In genomic region chr7:73154586-73155038, GRCh38 we compare ENCODE assay signal across 8 cellular contexts.
DNase-seq lines count a peak whose midpoint lies in the region; ATAC-seq and TF ChIP-seq lines count a peak whose summit lies in the region.
"Not testable (repeated sequence)": the region's sequence is repeated elsewhere in the genome, so short reads cannot be mapped to it uniquely, and the experiment has no call there.

No MANE protein-coding gene starts in this region.

- H3K27ac ChIP-seq in SU-DHL-6 (ENCODE audit: low read depth, low read length) = not testable (repeated sequence)
- H3K27ac ChIP-seq in esophagus muscularis mucosa (replicated peaks in 1 of 4) = peak overlapping the region; percentile 22 to 54 (median 46)

- H3K4me1 Mint-ChIP-seq in activated T-helper 2 cell treated with anti-CD3 and anti-CD28 coated beads, Interferon-gamma antibody, Interleukin-2, Interleukin-4, amounts not matched to agents 10 μg/mL and 5 μg/mL and 100 μg/mL, durations not matched to agents 14 hours and 24 hours and 36 hours (ENCODE audit: low read depth) = not testable (repeated sequence)

- WGBS in esophagus muscularis mucosa = no CpG with 5 or more reads among the region's 48 CpGs

- not testable (repeated sequence) for H2AFZ ChIP-seq in SU-DHL-6 (ENCODE audit: low read depth, low read length, severe bottlenecking)

- not testable (repeated sequence) for H3K27me3 ChIP-seq in BJ (ENCODE audit: control insufficient read depth, insufficient read depth, low read length); SU-DHL-6 (ENCODE audit: low read length); esophagus muscularis mucosa; mononuclear cell (ENCODE audit: insufficient read depth, low read length)

- peak overlapping the region; percentile 22; the same call in 1 of the 2 replicates for H3K9ac ChIP-seq in SU-DHL-6 (ENCODE audit: low read length)

- not testable (repeated sequence) for TF ChIP-seq EP300 in esophagus muscularis mucosa (IDR thresholded peaks at IDR 0.05)

- intact Hi-C loops in activated T-helper 2 cell treated with anti-CD3 and anti-CD28 coated beads, Interferon-gamma antibody, Interleukin-2, Interleukin-4, amounts not matched to agents 10 μg/mL and 5 μg/mL and 100 μg/mL, durations not matched to agents 14 hours and 24 hours and 36 hours (cut with micrococcal nuclease); esophagus muscularis mucosa (cut with DNase I): not testable (repeated sequence)

- TF ChIP-seq CTCF in BJ (IDR thresholded peaks at IDR 0.05; ENCODE audit: insufficient read depth, low read depth, low read length); SU-DHL-6 (IDR thresholded peaks at IDR 0.05; ENCODE audit: insufficient read depth, low read length, poor library complexity, severe bottlenecking); esophagus muscularis mucosa (IDR thresholded peaks at IDR 0.05): not testable (repeated sequence)

- not testable (repeated sequence) for H3K9me3 ChIP-seq in SU-DHL-6 (ENCODE audit: insufficient read depth, low read length); esophagus muscularis mucosa; mononuclear cell (ENCODE audit: low read depth, low read length)

- not testable (repeated sequence) for H3K27ac Mint-ChIP-seq in activated T-helper 2 cell treated with anti-CD3 and anti-CD28 coated beads, Interferon-gamma antibody, Interleukin-2, Interleukin-4, amounts not matched to agents 10 μg/mL and 5 μg/mL and 100 μg/mL, durations not matched to agents 14 hours and 24 hours and 36 hours

- not testable (repeated sequence) for DNase-seq in BJ (ENCODE audit: low read depth)
- peak; percentile 78 for DNase-seq in activated T-helper 2 cell treated with anti-CD3 and anti-CD28 coated beads, Interferon-gamma antibody, Interleukin-2, Interleukin-4, amounts not matched to agents 10 μg/mL and 5 μg/mL and 100 μg/mL, durations not matched to agents 14 hours and 24 hours and 36 hours (ENCODE audit: low spot score)
- peak; percentile 80 for DNase-seq in esophagus muscularis mucosa (ENCODE audit: extremely low spot score)
- peak; percentile 52 to 71 (median 56) for DNase-seq in stimulated activated CD4-positive, alpha-beta T cell treated with anti-CD3 and anti-CD28 coated beads, TNF-alpha, amount 100 ng/mL, for 1 hour (ENCODE audit: low read depth in 3 of 3, low spot score in 1 of 3)

- POLR2A ChIA-PET in BJ (lab: Charles Lee) = not testable (repeated sequence)

- not testable (repeated sequence) for H3F3A ChIP-seq in SU-DHL-6 (ENCODE audit: insufficient read depth)

- H3K9me2 ChIP-seq in SU-DHL-6 (replicated peaks; ENCODE audit: insufficient read depth, low read length) = not testable (repeated sequence)

- CTCF ChIA-PET in BJ (lab: Yijun Ruan, JAX) = not testable (repeated sequence)

- 0 out of 2 replicates have a peak overlapping the region, but pooled peaks have one; percentile 9 for H3K4me3 ChIP-seq in BJ (ENCODE audit: low read depth, low read length)
- not testable (repeated sequence) for H3K4me3 ChIP-seq in SU-DHL-6 (ENCODE audit: insufficient read depth, low read length, poor library complexity, severe bottlenecking)
- peak overlapping the region; percentile 45 to 67 (median 51) for H3K4me3 ChIP-seq in esophagus muscularis mucosa
- peak overlapping the region; percentile 12 for H3K4me3 ChIP-seq in mononuclear cell (ENCODE audit: low read length)

- peak overlapping the region; percentile 30 for H3K4me2 ChIP-seq in SU-DHL-6 (ENCODE audit: low read depth, low read length, poor library complexity, severe bottlenecking)

- not testable (repeated sequence) for H3K9me3 Mint-ChIP-seq in activated T-helper 2 cell treated with anti-CD3 and anti-CD28 coated beads, Interferon-gamma antibody, Interleukin-2, Interleukin-4, amounts not matched to agents 10 μg/mL and 5 μg/mL and 100 μg/mL, durations not matched to agents 14 hours and 24 hours and 36 hours

- not testable (repeated sequence) for H3K36me3 Mint-ChIP-seq in activated T-helper 2 cell treated with anti-CD3 and anti-CD28 coated beads, Interferon-gamma antibody, Interleukin-2, Interleukin-4, amounts not matched to agents 10 μg/mL and 5 μg/mL and 100 μg/mL, durations not matched to agents 14 hours and 24 hours and 36 hours (ENCODE audit: low read depth)

- not testable (repeated sequence) for H3K36me3 ChIP-seq in BJ (ENCODE audit: control insufficient read depth, insufficient read depth, low read length); SU-DHL-6 (ENCODE audit: low read length); esophagus muscularis mucosa

- not testable (repeated sequence) for TF ChIP-seq POLR2A in esophagus muscularis mucosa (IDR thresholded peaks at IDR 0.05; ENCODE audit: low read depth)

- H3K27me3 Mint-ChIP-seq in activated T-helper 2 cell treated with anti-CD3 and anti-CD28 coated beads, Interferon-gamma antibody, Interleukin-2, Interleukin-4, amounts not matched to agents 10 μg/mL and 5 μg/mL and 100 μg/mL, durations not matched to agents 14 hours and 24 hours and 36 hours (ENCODE audit: low read depth) = not testable (repeated sequence)

- ATAC-seq in GM21390 (IDR thresholded peaks at IDR 0.05; ENCODE audit: unreplicated experiment) (peak; percentile 88), HG03159 (IDR thresholded peaks at IDR 0.05; ENCODE audit: unreplicated experiment) (peak; percentile 87)

- H3K4me3 Mint-ChIP-seq in activated T-helper 2 cell treated with anti-CD3 and anti-CD28 coated beads, Interferon-gamma antibody, Interleukin-2, Interleukin-4, amounts not matched to agents 10 μg/mL and 5 μg/mL and 100 μg/mL, durations not matched to agents 14 hours and 24 hours and 36 hours (ENCODE audit: low read depth) = peak overlapping the region; percentile 57

- not testable (repeated sequence) for H3K4me1 ChIP-seq in esophagus muscularis mucosa; mononuclear cell (ENCODE audit: insufficient read depth, low read length)

- H3K79me2 ChIP-seq in SU-DHL-6 (ENCODE audit: insufficient read depth, low read length) = not testable (repeated sequence)

- H4K20me1 ChIP-seq in SU-DHL-6 (ENCODE audit: low read depth, low read length) = not testable (repeated sequence)
